29 cellular contexts compared by ENCODE assay signal in the genomic region with DNA sequence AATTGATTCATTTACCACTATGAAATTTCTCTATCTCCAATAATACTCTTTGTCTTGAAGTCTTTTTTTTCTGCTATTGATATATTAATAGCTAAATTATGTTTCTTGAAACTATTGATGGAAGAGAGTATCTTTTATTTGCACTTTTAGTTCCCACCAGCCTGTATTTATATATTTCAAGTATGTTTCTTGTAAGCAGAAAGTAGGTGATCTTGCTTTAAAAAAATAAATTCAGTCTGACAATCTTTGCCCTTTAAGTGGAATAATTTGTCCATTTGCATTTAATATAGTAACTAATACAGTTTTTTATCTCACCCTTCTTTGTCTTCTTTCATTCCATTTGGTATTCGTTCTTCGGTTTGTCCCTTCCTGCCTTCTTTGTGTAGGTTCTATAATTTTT.
"Had no signal": no experiment of that assay in that cellular context is flagged by ENCODE, and none has a peak within 500 bp of the region (broad histone marks: within the 10 kb centered on the region; RNA-seq: fewer than 3 reads in every experiment).

No MANE protein-coding gene starts in this region.

- H3K9me3 ChIP-seq: colonic mucosa, esophagus squamous epithelium, gastrocnemius medialis, gastroesophageal sphincter had no signal

- FAIRE-seq: colon, endometrium, endothelial cell of umbilical vein, frontal cortex had no signal

- H3K27ac Mint-ChIP-seq: dendritic cell treated with granulocyte-macrophage colony-stimulating factor and Interleukin-4, amounts not matched to agents 40 ng/mL and 50 ng/mL, for 4 days; effector memory CD8-positive, alpha-beta T cell; endodermal cell had no signal

- H3K9me3 Mint-ChIP-seq: dendritic cell treated with granulocyte-macrophage colony-stimulating factor and Interleukin-4, amounts not matched to agents 40 ng/mL and 50 ng/mL, for 4 days had no signal

- H3K27me3 ChIP-seq: colonic mucosa, esophagus muscularis mucosa, esophagus squamous epithelium, foreskin keratinocyte, gastrocnemius medialis, gastroesophageal sphincter, heart left ventricle, heart right ventricle had no signal

- H3K27ac ChIP-seq: colonic mucosa, coronary artery, dorsolateral prefrontal cortex, epithelial cell of prostate, esophagus muscularis mucosa, esophagus squamous epithelium, foreskin keratinocyte, gastrocnemius medialis, gastroesophageal sphincter, heart left ventricle, heart right ventricle had no signal

- H3K4me3 Mint-ChIP-seq: dendritic cell treated with granulocyte-macrophage colony-stimulating factor and Interleukin-4, amounts not matched to agents 40 ng/mL and 50 ng/mL, for 4 days; effector memory CD8-positive, alpha-beta T cell; endodermal cell had no signal

- ATAC-seq: effector memory CD8-positive, alpha-beta T cell; esophagus mucosa; foreskin keratinocyte; gastrocnemius medialis; gastroesophageal sphincter; heart left ventricle; heart right ventricle had no signal

- H3K27me3 Mint-ChIP-seq: dendritic cell treated with granulocyte-macrophage colony-stimulating factor and Interleukin-4, amounts not matched to agents 40 ng/mL and 50 ng/mL, for 4 days had no signal

- H3K36me3 ChIP-seq: colonic mucosa, esophagus muscularis mucosa, esophagus squamous epithelium, gastrocnemius medialis, gastroesophageal sphincter, heart left ventricle, heart right ventricle had no signal

- H3K4me3 ChIP-seq: colonic mucosa, coronary artery, dorsolateral prefrontal cortex, esophagus muscularis mucosa, esophagus squamous epithelium, gastrocnemius medialis, gastroesophageal sphincter, heart left ventricle, heart right ventricle had no signal

- DNase-seq: colonic mucosa; cortex of kidney; dermis blood vessel endothelial cell; dorsolateral prefrontal cortex; effector CD4-positive, alpha-beta T cell; effector CD8-positive, alpha-beta T cell; effector memory CD4-positive, alpha-beta T cell; effector memory CD8-positive, alpha-beta T cell; endodermal cell; erythroblast; esophagus squamous epithelium; foreskin fibroblast; foreskin keratinocyte; foreskin melanocyte; gastrocnemius medialis; glutamatergic neuron; head of caudate nucleus; heart left ventricle; heart right ventricle had no signal

- H3K4me1 ChIP-seq: colonic mucosa had no signal
